ENCODE assay signal across 20 cellular contexts in the genomic region with DNA sequence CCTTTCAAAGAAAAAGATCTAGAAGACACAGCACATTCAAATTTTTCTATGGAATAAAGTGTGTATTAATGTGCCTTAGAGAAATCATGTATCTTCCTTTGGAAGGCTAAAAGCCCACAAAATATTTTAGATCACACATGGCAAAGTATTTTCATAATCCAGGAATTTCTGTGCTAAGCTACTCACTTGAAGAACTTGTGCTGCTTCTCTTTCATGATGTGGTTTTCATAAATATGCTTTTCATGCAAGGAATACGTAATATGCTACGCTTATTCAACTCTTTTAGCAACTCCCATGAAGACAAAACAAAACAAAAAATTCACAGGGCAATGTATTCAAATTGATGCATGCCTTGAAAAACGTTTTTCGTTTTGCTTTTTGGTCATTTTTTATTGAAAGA.
"Had no signal": no experiment of that assay in that cellular context is flagged by ENCODE, and none has a peak within 500 bp of the region (broad histone marks: within the 10 kb centered on the region; RNA-seq: fewer than 3 reads in every experiment).

No MANE protein-coding gene starts in this region.

- H3K27ac ChIP-seq: coronary artery, gastroesophageal sphincter, hepatocyte, skin epidermis, tibial artery, upper lobe of left lung, uterus had no signal

- H3K27me3 ChIP-seq: gastroesophageal sphincter, hepatocyte, tibial artery, upper lobe of left lung, uterus had no signal

- H3K27me3 Mint-ChIP-seq: stimulated activated naive CD8-positive, alpha-beta T cell treated with anti-CD3 and anti-CD28 coated beads, Interleukin-15, Interleukin-2, amounts not matched to agents 100 ng/mL and 50 ng/mL, for 24 hours had no signal

- H3K4me3 ChIP-seq: coronary artery, gastroesophageal sphincter, hepatocyte, skin epidermis, tibial artery, upper lobe of left lung, uterus had no signal

- H3K9me3 ChIP-seq: gastroesophageal sphincter, tibial artery, upper lobe of left lung, uterus had no signal

- H3K4me3 Mint-ChIP-seq: natural killer cell; neural crest cell; stimulated activated effector memory CD8-positive, alpha-beta T cell treated with anti-CD3 and anti-CD28 coated beads, Interleukin-12 subunit alpha, Interleukin-12 subunit beta, amount 100 ng/mL, for 72 hours; stimulated activated naive CD8-positive, alpha-beta T cell treated with anti-CD3 and anti-CD28 coated beads, Interleukin-15, Interleukin-2, amounts not matched to agents 100 ng/mL and 50 ng/mL, for 24 hours had no signal

- H3K79me2 ChIP-seq: hepatocyte had no signal

- H3K9me3 Mint-ChIP-seq: neural crest cell; stimulated activated effector memory CD8-positive, alpha-beta T cell treated with anti-CD3 and anti-CD28 coated beads, Interleukin-12 subunit alpha, Interleukin-12 subunit beta, amount 100 ng/mL, for 72 hours; stimulated activated naive CD8-positive, alpha-beta T cell treated with anti-CD3 and anti-CD28 coated beads, Interleukin-15, Interleukin-2, amounts not matched to agents 100 ng/mL and 50 ng/mL, for 24 hours had no signal

- H3K4me2 ChIP-seq: hepatocyte had no signal

- H2AFZ ChIP-seq: hepatocyte had no signal

- H3K27ac Mint-ChIP-seq: natural killer cell; stimulated activated effector memory CD8-positive, alpha-beta T cell treated with anti-CD3 and anti-CD28 coated beads, Interleukin-12 subunit alpha, Interleukin-12 subunit beta, amount 100 ng/mL, for 72 hours; stimulated activated naive CD8-positive, alpha-beta T cell treated with anti-CD3 and anti-CD28 coated beads, Interleukin-15, Interleukin-2, amounts not matched to agents 100 ng/mL and 50 ng/mL, for 24 hours had no signal

- H3K4me1 ChIP-seq: gastroesophageal sphincter, tibial artery, upper lobe of left lung, uterus had no signal

- H3K36me3 ChIP-seq: gastroesophageal sphincter, tibial artery, upper lobe of left lung, uterus had no signal

- DNase-seq: effector CD4-positive, alpha-beta T cell; foreskin fibroblast; head of caudate nucleus; left colon; left ventricle myocardium superior; natural killer cell; posterior cingulate gyrus; stimulated activated CD4-positive, alpha-beta T cell treated with anti-CD3 and anti-CD28 coated beads, Interleukin-12 subunit alpha, Interleukin-12 subunit beta, amount 100 ng/mL, for 4 hours; stimulated activated CD4-positive, alpha-beta T cell treated with anti-CD3 and anti-CD28 coated beads, Interleukin-2, amount 100 ng/mL, for 48 hours; tibial artery; upper lobe of left lung; uterus had no signal

- ATAC-seq: gastroesophageal sphincter; left colon; left ventricle myocardium superior; natural killer cell; sciatic nerve; stimulated activated effector memory CD8-positive, alpha-beta T cell treated with anti-CD3 and anti-CD28 coated beads, Interleukin-12 subunit alpha, Interleukin-12 subunit beta, amount 100 ng/mL, for 72 hours had no signal

- H3K4me1 Mint-ChIP-seq: natural killer cell; stimulated activated effector memory CD8-positive, alpha-beta T cell treated with anti-CD3 and anti-CD28 coated beads, Interleukin-12 subunit alpha, Interleukin-12 subunit beta, amount 100 ng/mL, for 72 hours had no signal
